In genomic region chr1:167219194-167219593, GRCh38 we compare ENCODE assay signal across 8 cellular contexts. TPM values are rescaled to one million over a fixed set of nuclear protein-coding genes. Genes with fewer than 3 reads are reported as not detected.
DNase-seq lines count a peak whose midpoint lies in the region; ATAC-seq and TF ChIP-seq lines count a peak whose summit lies in the region.

No MANE protein-coding gene starts in this region.

- H3K4me3 Mint-ChIP-seq in CD4-positive, alpha-beta T cell, result peak overlapping the region; percentile 99
- peak overlapping the region; percentile 92 to 98 (median 95) for H3K4me3 Mint-ChIP-seq in naive thymus-derived CD8-positive, alpha-beta T cell

- POLR2A ChIA-PET in CD4-positive, alpha-beta T cell (lab: Charles Lee), result interaction anchor here (0.7 to 5.0 kb wide), 20 partner anchors 9 to 716 kb away, joined by 3 to 90 read pairs (median 10); partner anchors contain the start of genes CD247, CREG1, GPA33 and POGK
- POLR2A ChIA-PET in naive thymus-derived CD8-positive, alpha-beta T cell (lab: Charles Lee), result interaction anchor here (0.5 to 4.1 kb wide), 11 partner anchors 8 to 717 kb away, joined by 3 to 30 read pairs (median 9); partner anchors contain the start of genes CD247, CREG1, DCAF6 and GPA33

- TF ChIP-seq CTCF in CD4-positive, alpha-beta T cell (IDR thresholded peaks at IDR 0.05), result no peak
- TF ChIP-seq CTCF in brain microvascular endothelial cell (IDR thresholded peaks at IDR 0.05; ENCODE audit: low read depth, low read length, missing control alignments), result no peak

- no peaks in the 10 kb centered on the region for H3K27me3 Mint-ChIP-seq in CD4-positive, alpha-beta T cell
- peaks cover 0 to 3% (median 0%) of the 10 kb centered on the region in 5 donors for H3K27me3 Mint-ChIP-seq in naive thymus-derived CD8-positive, alpha-beta T cell

- H3K36me3 Mint-ChIP-seq in CD4-positive, alpha-beta T cell (ENCODE audit: low read depth), result peaks cover 20% of the 10 kb centered on the region
- peaks cover 0 to 5% (median 2%) of the 10 kb centered on the region in 3 donors for H3K36me3 Mint-ChIP-seq in naive thymus-derived CD8-positive, alpha-beta T cell

- H3K4me1 Mint-ChIP-seq in CD4-positive, alpha-beta T cell (ENCODE audit: low read depth), result peaks cover 31% of the 10 kb centered on the region
- H3K4me1 Mint-ChIP-seq in naive thymus-derived CD8-positive, alpha-beta T cell, result peaks cover 17 to 34% (median 29%) of the 10 kb centered on the region in 4 donors

- no peak for DNase-seq in CD4-positive, alpha-beta T cell
- no peak for DNase-seq in Jurkat, Clone E6-1 (ENCODE audit: low read depth, low spot score)
- no peak for DNase-seq in brain microvascular endothelial cell
- DNase-seq in naive thymus-derived CD8-positive, alpha-beta T cell, result no peak
- DNase-seq in NCI-H1694 (lab: John Stamatoyannopoulos, UW), result no peak
- no peak for DNase-seq in RKO (ENCODE audit: low spot score)
- DNase-seq in iPS-NIHi11 (ENCODE audit: low spot score), result no peak
- DNase-seq in cerebellar nuclear complex (lab: John Stamatoyannopoulos, UW), result no peak

- no peak overlapping the region for H3K27ac ChIP-seq in CD4-positive, alpha-beta T cell (ENCODE audit: low read depth, low read length)
- H3K27ac ChIP-seq in brain microvascular endothelial cell, result no peak overlapping the region

- intact Hi-C loops in CD4-positive, alpha-beta T cell (cut with DNase I, micrococcal nuclease), result loop anchor here in 1 of 2 experiments (5.0 to 10.0 kb wide), 3 partner anchors 304 to 966 kb away; partner anchors contain the start of gene TADA1

- in situ Hi-C loops in brain microvascular endothelial cell (cut with HindIII; ENCODE audit: low pct_ligation_motif_present, low sequenced_read_pairs), result no loop called here

- H3K4me3 ChIP-seq in Jurkat, Clone E6-1 (ENCODE audit: low read length), result peak overlapping the region; percentile 85
- peak overlapping the region; percentile 98 for H3K4me3 ChIP-seq in brain microvascular endothelial cell (ENCODE audit: low read depth, low read length)

- no peak for ATAC-seq in CD4-positive, alpha-beta T cell (ENCODE audit: poor library complexity)
- ATAC-seq in naive thymus-derived CD8-positive, alpha-beta T cell, result no peak

- no peaks in the 10 kb centered on the region for H3K27me3 ChIP-seq in CD4-positive, alpha-beta T cell (ENCODE audit: control insufficient read depth, insufficient read depth, low read length)
- no peaks in the 10 kb centered on the region for H3K27me3 ChIP-seq in brain microvascular endothelial cell (replicated peaks)

- CTCF ChIA-PET in CD4-positive, alpha-beta T cell (lab: Charles Lee), result interaction anchor here (0.7 to 2.6 kb wide), 9 partner anchors 14 to 496 kb away, joined by 3 to 20 read pairs (median 6); no protein-coding TSS in a partner anchor

- peak overlapping the region; percentile 94 for H3K27ac Mint-ChIP-seq in CD4-positive, alpha-beta T cell
- peak overlapping the region in 6 of 10 donors; percentile 93 to 98 (median 96) for H3K27ac Mint-ChIP-seq in naive thymus-derived CD8-positive, alpha-beta T cell

- no peaks in the 10 kb centered on the region for H3K9me3 Mint-ChIP-seq in CD4-positive, alpha-beta T cell
- H3K9me3 Mint-ChIP-seq in naive thymus-derived CD8-positive, alpha-beta T cell, result peaks cover 0 to 6% (median 0%) of the 10 kb centered on the region in 9 donors

- H3K9me3 ChIP-seq in CD4-positive, alpha-beta T cell (ENCODE audit: control insufficient read depth, low read length), result no peaks in the 10 kb centered on the region

- no peaks in the 10 kb centered on the region for H3K36me3 ChIP-seq in brain microvascular endothelial cell (replicated peaks)

RNA-seq across cellular contexts. Expression of gene POU2F1, which starts 1.5 kb away (rescaled TPM):
- total RNA-seq in CD4-positive, alpha-beta T cell, result 10 to 100 TPM; 27.0 to 28.6 TPM
- 3.0 TPM for polyA plus RNA-seq in Jurkat, Clone E6-1 (2012; ENCODE audit: insufficient read depth, insufficient read length)
- 10 to 100 TPM; 19.7 to 22.9 TPM for total RNA-seq in naive thymus-derived CD8-positive, alpha-beta T cell
- polyA plus RNA-seq in naive thymus-derived CD8-positive, alpha-beta T cell, result 1 to 10 TPM; 5.0 to 9.8 (median 8.1) TPM
